Comparison of ENCODE assay signal across 24 cellular contexts in the genomic region with DNA sequence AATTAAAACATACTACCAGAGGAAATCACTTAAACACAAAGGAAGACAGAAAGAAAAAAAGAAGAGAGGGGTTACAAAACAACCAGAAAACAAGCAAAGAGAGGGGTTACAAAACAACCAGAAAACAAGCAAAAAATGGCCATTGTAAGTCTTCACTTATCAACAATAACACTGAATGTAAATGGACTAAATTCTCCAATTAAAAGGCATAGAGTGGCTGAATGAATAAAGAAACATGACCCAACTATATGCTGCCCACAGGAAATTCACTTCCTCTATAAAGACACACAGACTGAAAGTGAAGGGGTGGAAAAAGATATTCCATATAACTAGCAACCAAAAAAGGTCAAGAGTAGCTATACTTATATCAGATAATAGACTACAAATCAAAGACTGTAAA.
"Had no signal": no experiment of that assay in that cellular context is flagged by ENCODE, and none has a peak within 500 bp of the region (broad histone marks: within the 10 kb centered on the region; RNA-seq: fewer than 3 reads in every experiment).

No MANE protein-coding gene starts in this region.

- H3K4me1 Mint-ChIP-seq: endodermal cell, mesothelial cell of epicardium had no signal

- DNase-seq: colonic mucosa; cortex of kidney; effector CD8-positive, alpha-beta T cell; effector memory CD8-positive, alpha-beta T cell; endodermal cell; erythroblast; esophagus squamous epithelium; foreskin fibroblast; foreskin melanocyte; gastrocnemius medialis; glutamatergic neuron; head of caudate nucleus; heart right ventricle; hippocampal formation; left cardiac atrium; left lung; left ventricle myocardium superior; lower lobe of right lung; mesenchymal stem cell; mucosa of descending colon; naive B cell had no signal

- ATAC-seq: effector memory CD8-positive, alpha-beta T cell; esophagus mucosa; gastrocnemius medialis; heart right ventricle; left cardiac atrium; left lung; left ventricle myocardium superior; lower lobe of right lung; mucosa of descending colon had no signal

- H3K4me3 Mint-ChIP-seq: dendritic cell treated with granulocyte-macrophage colony-stimulating factor and Interleukin-4, amounts not matched to agents 40 ng/mL and 50 ng/mL, for 4 days; effector memory CD8-positive, alpha-beta T cell; endodermal cell; mesothelial cell of epicardium; naive B cell had no signal

- H3K27ac Mint-ChIP-seq: dendritic cell treated with granulocyte-macrophage colony-stimulating factor and Interleukin-4, amounts not matched to agents 40 ng/mL and 50 ng/mL, for 4 days; effector memory CD8-positive, alpha-beta T cell; endodermal cell; mesothelial cell of epicardium had no signal
